Comparison of ENCODE assay signal across 8 cellular contexts in genomic region chr1:13699936-13700520, GRCh38. TPM values are rescaled to one million over a fixed set of nuclear protein-coding genes. Genes with fewer than 3 reads are reported as not detected.
DNase-seq lines count a peak whose midpoint lies in the region; ATAC-seq lines count a peak whose summit lies in the region.

A gene with protein sequence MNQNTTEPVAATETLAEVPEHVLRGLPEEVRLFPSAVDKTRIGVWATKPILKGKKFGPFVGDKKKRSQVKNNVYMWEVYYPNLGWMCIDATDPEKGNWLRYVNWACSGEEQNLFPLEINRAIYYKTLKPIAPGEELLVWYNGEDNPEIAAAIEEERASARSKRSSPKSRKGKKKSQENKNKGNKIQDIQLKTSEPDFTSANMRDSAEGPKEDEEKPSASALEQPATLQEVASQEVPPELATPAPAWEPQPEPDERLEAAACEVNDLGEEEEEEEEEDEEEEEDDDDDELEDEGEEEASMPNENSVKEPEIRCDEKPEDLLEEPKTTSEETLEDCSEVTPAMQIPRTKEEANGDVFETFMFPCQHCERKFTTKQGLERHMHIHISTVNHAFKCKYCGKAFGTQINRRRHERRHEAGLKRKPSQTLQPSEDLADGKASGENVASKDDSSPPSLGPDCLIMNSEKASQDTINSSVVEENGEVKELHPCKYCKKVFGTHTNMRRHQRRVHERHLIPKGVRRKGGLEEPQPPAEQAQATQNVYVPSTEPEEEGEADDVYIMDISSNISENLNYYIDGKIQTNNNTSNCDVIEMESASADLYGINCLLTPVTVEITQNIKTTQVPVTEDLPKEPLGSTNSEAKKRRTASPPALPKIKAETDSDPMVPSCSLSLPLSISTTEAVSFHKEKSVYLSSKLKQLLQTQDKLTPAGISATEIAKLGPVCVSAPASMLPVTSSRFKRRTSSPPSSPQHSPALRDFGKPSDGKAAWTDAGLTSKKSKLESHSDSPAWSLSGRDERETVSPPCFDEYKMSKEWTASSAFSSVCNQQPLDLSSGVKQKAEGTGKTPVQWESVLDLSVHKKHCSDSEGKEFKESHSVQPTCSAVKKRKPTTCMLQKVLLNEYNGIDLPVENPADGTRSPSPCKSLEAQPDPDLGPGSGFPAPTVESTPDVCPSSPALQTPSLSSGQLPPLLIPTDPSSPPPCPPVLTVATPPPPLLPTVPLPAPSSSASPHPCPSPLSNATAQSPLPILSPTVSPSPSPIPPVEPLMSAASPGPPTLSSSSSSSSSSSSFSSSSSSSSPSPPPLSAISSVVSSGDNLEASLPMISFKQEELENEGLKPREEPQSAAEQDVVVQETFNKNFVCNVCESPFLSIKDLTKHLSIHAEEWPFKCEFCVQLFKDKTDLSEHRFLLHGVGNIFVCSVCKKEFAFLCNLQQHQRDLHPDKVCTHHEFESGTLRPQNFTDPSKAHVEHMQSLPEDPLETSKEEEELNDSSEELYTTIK (N-terminal part only) (plus strand): TSS chr1:13700188. CDS start chr1:13715606, 15,418 bp downstream.

- no peaks in the 10 kb centered on the region for H3K36me3 ChIP-seq in ACC112 (ENCODE audit: insufficient read depth, low read length)

- ATAC-seq in GM18867 (IDR thresholded peaks at IDR 0.05; ENCODE audit: unreplicated experiment) (peak; percentile 45), HG03196 (IDR thresholded peaks at IDR 0.05; ENCODE audit: unreplicated experiment) (peak; percentile 26), left ventricle myocardium superior (peak; percentile 86), GM18873 (IDR thresholded peaks at IDR 0.05; ENCODE audit: low FRiP score, unreplicated experiment) (no peak)

- peaks cover 14% of the 10 kb centered on the region for H3K79me2 ChIP-seq in ACC112 (ENCODE audit: control insufficient read depth, insufficient read depth, low read length, unreplicated experiment)

- H3K27me3 ChIP-seq in ACC112 (ENCODE audit: insufficient read depth, low read length): no peaks in the 10 kb centered on the region

- H3K4me3 ChIP-seq in ACC112 (ENCODE audit: low read depth, low read length): peak within 1 kb of the TSS; percentile 95

- DNase-seq in T follicular helper cell (ENCODE audit: low read depth): peak; percentile 39
- peak; percentile 80 for DNase-seq in left ventricle myocardium superior
- no peak for DNase-seq in renal cortical epithelial cell (ENCODE audit: low read depth)

- H3K27ac ChIP-seq in ACC112 (ENCODE audit: low read depth, low read length) (peak within 1 kb of the TSS; percentile 66), adipose tissue (ENCODE audit: low read depth, low read length) (peak within 1 kb of the TSS; percentile 80)

- peak within 1 kb of the TSS; percentile 97 for H2AFZ ChIP-seq in ACC112 (ENCODE audit: low read length, unreplicated experiment)

- intact Hi-C loops in left ventricle myocardium superior (cut with micrococcal nuclease): no loop called here

- 0 to 1% (median 0%) methylated on average over 39 to 84 of the region's 87 CpGs for WGBS in adipose tissue, 3 donors

- H3K4me1 ChIP-seq in ACC112 (ENCODE audit: control insufficient read depth, insufficient read depth, low read length, unreplicated experiment): peaks cover 5% of the 10 kb centered on the region

RNA-seq across cellular contexts. Expression of the gene that starts here (rescaled TPM):
- 10 to 100 TPM in 2 of 3 donors, 1 to 10 TPM in 1; 8.5 to 19.5 (median 13.0) TPM for polyA plus RNA-seq in adipose tissue
- 38.5 TPM for total RNA-seq in left ventricle myocardium superior
- total RNA-seq in renal cortical epithelial cell: 6.4 and 17.5 TPM in 2 replicates
